In the genomic region with DNA sequence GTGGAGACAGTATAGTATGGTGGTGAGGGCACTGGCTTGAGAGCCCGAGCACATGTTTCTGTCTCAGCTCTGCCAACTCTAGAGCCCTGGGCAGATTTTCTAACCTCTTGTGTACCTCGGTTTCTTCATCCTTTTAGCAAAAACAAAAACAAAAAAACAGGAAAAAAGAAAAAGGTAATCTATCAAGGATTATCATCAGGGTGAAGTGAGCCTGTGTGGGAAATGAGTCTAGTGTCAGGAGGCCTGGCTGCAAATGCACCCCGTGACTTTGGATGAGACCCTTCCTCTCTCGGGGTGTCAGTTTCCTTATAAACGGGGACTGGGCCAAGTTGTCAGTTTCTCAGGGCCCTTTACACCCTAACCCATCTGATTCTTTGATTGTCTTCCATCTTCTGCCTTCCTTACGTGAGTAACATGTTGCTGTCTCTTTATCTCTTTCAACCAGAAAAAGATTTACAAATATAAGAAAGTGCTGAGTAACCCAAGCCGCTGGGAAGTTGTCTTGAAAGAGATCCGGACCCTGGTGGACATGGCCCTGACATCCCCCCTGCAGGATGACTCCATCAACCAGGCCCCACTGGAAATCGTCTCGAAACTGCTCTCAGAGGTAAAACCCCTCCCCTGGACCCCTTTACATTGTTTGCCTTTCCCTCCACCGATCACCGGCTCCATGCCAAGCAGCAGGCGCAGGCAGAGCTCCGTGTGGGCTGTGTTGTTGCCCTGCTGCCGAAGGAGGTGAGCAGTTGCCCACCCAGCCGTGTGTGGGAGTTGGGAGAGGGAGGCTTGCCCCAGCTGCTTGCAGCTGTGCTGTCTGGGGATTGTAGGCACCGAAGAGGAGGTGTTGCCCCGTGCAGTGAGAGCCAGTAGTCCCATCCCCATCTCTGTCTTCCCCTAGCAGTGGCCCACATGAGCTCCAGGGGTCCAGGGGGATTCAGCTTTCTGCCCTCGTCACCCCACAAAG, we compare ENCODE assay signal across 11 cellular contexts.
DNase-seq lines count a peak whose midpoint lies in the region; ATAC-seq and TF ChIP-seq lines count a peak whose summit lies in the region.
"Had no signal": no experiment of that assay in that cellular context is flagged by ENCODE, and none has a peak within 500 bp of the region (broad histone marks: within the 10 kb centered on the region; RNA-seq: fewer than 3 reads in every experiment).

No MANE protein-coding gene starts in this region.

- no peak for TF ChIP-seq CTCF in mesothelial cell of epicardium (IDR thresholded peaks at IDR 0.05; ENCODE audit: unreplicated experiment)

- peaks cover 12% of the 10 kb centered on the region for H3K36me3 Mint-ChIP-seq in stimulated activated naive CD8-positive, alpha-beta T cell treated with anti-CD3 and anti-CD28 coated beads, Interleukin-15, Interleukin-2, amounts not matched to agents 100 ng/mL and 50 ng/mL, for 24 hours (ENCODE audit: low read depth)
- peaks cover 15% of the 10 kb centered on the region for H3K36me3 Mint-ChIP-seq in mesothelial cell of epicardium
- peaks cover 9% of the 10 kb centered on the region for H3K36me3 Mint-ChIP-seq in activated CD4-positive, alpha-beta T cell treated with anti-CD3 and anti-CD28 coated beads, Interleukin-2, amount 10 ng/mL, durations not matched to agents 24 days and 14 days (ENCODE audit: low read depth)

- no peak overlapping the region for H3K4me3 Mint-ChIP-seq in stimulated activated naive CD8-positive, alpha-beta T cell treated with anti-CD3 and anti-CD28 coated beads, Interleukin-15, Interleukin-2, amounts not matched to agents 100 ng/mL and 50 ng/mL, for 24 hours
- no peak overlapping the region for H3K4me3 Mint-ChIP-seq in mesothelial cell of epicardium
- no peak overlapping the region for H3K4me3 Mint-ChIP-seq in activated CD4-positive, alpha-beta T cell treated with anti-CD3 and anti-CD28 coated beads, Interleukin-2, amount 10 ng/mL, durations not matched to agents 24 days and 14 days

- no peak overlapping the region for H3K4me3 ChIP-seq in SJCRH30
- H3K4me3 ChIP-seq: pancreas had no signal

- peaks cover 4% of the 10 kb centered on the region for H3K4me1 Mint-ChIP-seq in stimulated activated naive CD8-positive, alpha-beta T cell treated with anti-CD3 and anti-CD28 coated beads, Interleukin-15, Interleukin-2, amounts not matched to agents 100 ng/mL and 50 ng/mL, for 24 hours (ENCODE audit: low read depth)
- H3K4me1 Mint-ChIP-seq in mesothelial cell of epicardium, result peaks cover 24% of the 10 kb centered on the region
- peaks cover 25% of the 10 kb centered on the region for H3K4me1 Mint-ChIP-seq in activated CD4-positive, alpha-beta T cell treated with anti-CD3 and anti-CD28 coated beads, Interleukin-2, amount 10 ng/mL, durations not matched to agents 24 days and 14 days

- no peak for DNase-seq in stimulated activated naive CD8-positive, alpha-beta T cell treated with anti-CD3 and anti-CD28 coated beads, Interleukin-15, Interleukin-2, amounts not matched to agents 100 U/mL and 50 U/mL, for 24 hours
- DNase-seq in SJCRH30 (peak in 1 of 2 experiments; percentile 55), mesothelial cell of epicardium (ENCODE audit: low spot score in 2 of 2, unreplicated experiment in 2 of 2) (no peak), NCI-H1930 (lab: John Stamatoyannopoulos, UW) (no peak), globus pallidus (ENCODE audit: low spot score) (no peak), occipital lobe (lab: John Stamatoyannopoulos, UW) (no peak)
- no peak for DNase-seq in activated CD4-positive, alpha-beta T cell treated with anti-CD3 and anti-CD28 coated beads, Interleukin-2, amount 10 ng/mL, durations not matched to agents 24 days and 14 days
- DNase-seq: activated CD8-positive, alpha-beta memory T cell treated with anti-CD3 and anti-CD28 coated beads for 24 hours had no signal

- no peaks in the 10 kb centered on the region for H3K9me3 ChIP-seq in SJCRH30 (replicated peaks)
- H3K9me3 ChIP-seq: pancreas had no signal

- intact Hi-C loops in activated CD4-positive, alpha-beta T cell treated with anti-CD3 and anti-CD28 coated beads, Interleukin-2, amount 10 ng/mL, durations not matched to agents 24 days and 14 days (cut with micrococcal nuclease), result no loop called here

- no peaks in the 10 kb centered on the region for H3K27me3 Mint-ChIP-seq in stimulated activated naive CD8-positive, alpha-beta T cell treated with anti-CD3 and anti-CD28 coated beads, Interleukin-15, Interleukin-2, amounts not matched to agents 100 ng/mL and 50 ng/mL, for 24 hours
- no peaks in the 10 kb centered on the region for H3K27me3 Mint-ChIP-seq in mesothelial cell of epicardium (ENCODE audit: low read depth)
- H3K27me3 Mint-ChIP-seq in activated CD4-positive, alpha-beta T cell treated with anti-CD3 and anti-CD28 coated beads, Interleukin-2, amount 10 ng/mL, durations not matched to agents 24 days and 14 days, result no peaks in the 10 kb centered on the region

- H3K27ac Mint-ChIP-seq in stimulated activated naive CD8-positive, alpha-beta T cell treated with anti-CD3 and anti-CD28 coated beads, Interleukin-15, Interleukin-2, amounts not matched to agents 100 ng/mL and 50 ng/mL, for 24 hours, result peak overlapping the region; percentile 37
- H3K27ac Mint-ChIP-seq in mesothelial cell of epicardium, result peak overlapping the region; percentile 59
- no peak overlapping the region for H3K27ac Mint-ChIP-seq in activated CD4-positive, alpha-beta T cell treated with anti-CD3 and anti-CD28 coated beads, Interleukin-2, amount 10 ng/mL, durations not matched to agents 24 days and 14 days

- H3K4me1 ChIP-seq in SJCRH30, result peaks cover 39% of the 10 kb centered on the region
- H3K4me1 ChIP-seq: pancreas had no signal

- H3K9me3 Mint-ChIP-seq in stimulated activated naive CD8-positive, alpha-beta T cell treated with anti-CD3 and anti-CD28 coated beads, Interleukin-15, Interleukin-2, amounts not matched to agents 100 ng/mL and 50 ng/mL, for 24 hours, result no peaks in the 10 kb centered on the region
- H3K9me3 Mint-ChIP-seq in mesothelial cell of epicardium, result no peaks in the 10 kb centered on the region
- H3K9me3 Mint-ChIP-seq in activated CD4-positive, alpha-beta T cell treated with anti-CD3 and anti-CD28 coated beads, Interleukin-2, amount 10 ng/mL, durations not matched to agents 24 days and 14 days, result no peaks in the 10 kb centered on the region

- ATAC-seq in stimulated activated naive CD8-positive, alpha-beta T cell treated with anti-CD3 and anti-CD28 coated beads, Interleukin-15, Interleukin-2, amounts not matched to agents 100 U/mL and 50 U/mL, for 24 hours, result no peak

- no peaks in the 10 kb centered on the region for H3K27me3 ChIP-seq in SJCRH30
- H3K27me3 ChIP-seq: pancreas had no signal

- no peaks in the 10 kb centered on the region for H3K36me3 ChIP-seq in SJCRH30
- H3K36me3 ChIP-seq: pancreas had no signal

- peak overlapping the region; percentile 71 for H3K27ac ChIP-seq in SJCRH30
- H3K27ac ChIP-seq: C4-2B, pancreas had no signal
